Comparison of ENCODE assay signal across 23 cellular contexts in the genomic region with DNA sequence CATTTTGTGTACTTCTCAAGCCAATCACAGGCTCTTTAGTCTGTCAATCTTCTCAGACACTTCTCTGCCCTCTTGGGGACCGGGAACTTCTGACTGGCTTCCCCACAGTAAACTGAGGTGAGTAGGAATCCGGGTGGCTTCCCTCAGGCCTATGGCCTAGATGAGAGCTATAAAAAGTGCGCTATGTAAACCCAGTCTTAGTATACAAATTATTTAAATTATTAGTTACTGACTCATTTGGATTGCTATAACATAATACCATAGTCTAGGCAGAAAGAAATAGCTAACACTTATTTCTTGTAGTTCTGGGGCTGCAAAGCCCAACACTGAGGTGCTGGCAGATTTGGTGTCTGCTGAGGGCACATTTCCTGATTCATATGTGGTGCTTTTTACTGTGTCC.
"Had no signal": no experiment of that assay in that cellular context is flagged by ENCODE, and none has a peak within 500 bp of the region (broad histone marks: within the 10 kb centered on the region; RNA-seq: fewer than 3 reads in every experiment).

No MANE protein-coding gene starts in this region.

- DNase-seq: islet precursor cell; left ventricle myocardium inferior; mesendoderm; naive B cell; natural killer cell; nephron progenitor cell; ovary; right lobe of liver; stimulated activated CD4-positive, alpha-beta T cell treated with anti-CD3 and anti-CD28 coated beads, Interleukin-1b, Interleukin-23, amount 100 ng/mL, for 48 hours; stimulated activated CD4-positive, alpha-beta T cell treated with anti-CD3 and anti-CD28 coated beads, Interleukin-2, amount 100 ng/mL, for 48 hours; stimulated activated CD4-positive, alpha-beta T cell treated with anti-CD3 and anti-CD28 coated beads, Interleukin-4, amount 100 ng/mL, for 4 hours; stimulated activated CD8-positive, alpha-beta memory T cell treated with anti-CD3 and anti-CD28 coated beads, Interleukin-4, amount 100 ng/mL, for 48 hours; stimulated activated naive CD4-positive, alpha-beta T cell treated with Interleukin-2 at 50 U/mL for 16 hours; stimulated activated naive CD8-positive, alpha-beta T cell treated with anti-CD3 and anti-CD28 coated beads, Interleukin-15, amount 100 ng/mL, for 72 hours; substantia nigra; uterus had no signal

- ATAC-seq: natural killer cell; right lobe of liver; stimulated activated memory B cell treated with anti-CD40 and anti-IgM and Interleukin-4, amounts not matched to agents 10 μg/mL and 1 μg/mL and 100 μg/mL, for 72 hours; stimulated activated naive CD8-positive, alpha-beta T cell treated with anti-CD3 and anti-CD28 coated beads, Interleukin-15, amount 100 ng/mL, for 72 hours had no signal

- H3K9me3 ChIP-seq: left ventricle myocardium inferior, neutrophil, ovary, right atrium auricular region, right lobe of liver, tibial nerve, uterus had no signal

- H3K27ac ChIP-seq: left ventricle myocardium inferior, neural progenitor cell, neutrophil, ovary, right atrium auricular region, right lobe of liver, tibial nerve, uterus had no signal

- H3K27me3 ChIP-seq: neural progenitor cell, ovary, right lobe of liver, uterus had no signal

- H3K4me3 ChIP-seq: left ventricle myocardium inferior, lung, neural progenitor cell, ovary, right atrium auricular region, right lobe of liver, smooth muscle cell, tibial nerve, uterus had no signal
